In the genomic region with DNA sequence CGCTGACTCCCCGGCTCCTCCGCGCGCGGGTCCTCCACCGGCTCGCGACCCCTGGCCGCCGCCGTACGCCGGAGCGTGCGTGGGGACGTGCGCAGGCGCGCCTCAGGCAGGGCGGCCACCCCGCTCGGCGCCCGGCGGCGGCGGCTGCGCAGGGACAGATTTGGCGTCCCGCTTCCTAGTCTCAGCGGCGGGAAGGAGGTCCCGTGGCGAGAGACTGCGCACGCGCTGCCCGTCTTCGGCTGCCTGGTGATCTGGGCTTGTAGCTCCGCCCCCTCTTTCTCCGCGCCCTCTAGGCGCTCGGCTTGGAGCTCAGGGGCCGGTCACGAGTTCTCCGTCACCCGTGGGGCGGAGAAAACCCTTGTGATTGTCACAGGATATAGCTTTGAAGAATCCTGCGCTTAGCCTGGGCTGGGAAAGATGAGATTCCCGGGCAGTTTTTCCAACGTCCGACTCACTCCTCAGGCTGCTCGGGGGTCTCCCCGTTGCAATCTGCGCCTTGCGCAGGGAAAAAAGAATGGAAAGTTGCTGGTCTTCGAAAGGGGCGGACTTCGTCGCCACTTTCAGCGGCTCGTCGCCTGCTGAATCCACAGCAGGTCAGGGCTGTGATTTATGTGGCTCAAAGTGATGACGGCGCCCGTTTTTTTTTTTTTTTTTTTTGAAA, we compare ENCODE assay signal across 8 cellular contexts. TPM values are rescaled to one million over a fixed set of nuclear protein-coding genes. Genes with fewer than 3 reads are reported as not detected.
DNase-seq lines count a peak whose midpoint lies in the region; ATAC-seq and TF ChIP-seq lines count a peak whose summit lies in the region.

A gene with protein sequence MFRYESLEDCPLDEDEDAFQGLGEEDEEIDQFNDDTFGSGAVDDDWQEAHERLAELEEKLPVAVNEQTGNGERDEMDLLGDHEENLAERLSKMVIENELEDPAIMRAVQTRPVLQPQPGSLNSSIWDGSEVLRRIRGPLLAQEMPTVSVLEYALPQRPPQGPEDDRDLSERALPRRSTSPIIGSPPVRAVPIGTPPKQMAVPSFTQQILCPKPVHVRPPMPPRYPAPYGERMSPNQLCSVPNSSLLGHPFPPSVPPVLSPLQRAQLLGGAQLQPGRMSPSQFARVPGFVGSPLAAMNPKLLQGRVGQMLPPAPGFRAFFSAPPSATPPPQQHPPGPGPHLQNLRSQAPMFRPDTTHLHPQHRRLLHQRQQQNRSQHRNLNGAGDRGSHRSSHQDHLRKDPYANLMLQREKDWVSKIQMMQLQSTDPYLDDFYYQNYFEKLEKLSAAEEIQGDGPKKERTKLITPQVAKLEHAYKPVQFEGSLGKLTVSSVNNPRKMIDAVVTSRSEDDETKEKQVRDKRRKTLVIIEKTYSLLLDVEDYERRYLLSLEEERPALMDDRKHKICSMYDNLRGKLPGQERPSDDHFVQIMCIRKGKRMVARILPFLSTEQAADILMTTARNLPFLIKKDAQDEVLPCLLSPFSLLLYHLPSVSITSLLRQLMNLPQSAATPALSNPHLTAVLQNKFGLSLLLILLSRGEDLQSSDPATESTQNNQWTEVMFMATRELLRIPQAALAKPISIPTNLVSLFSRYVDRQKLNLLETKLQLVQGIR (minus strand): TSS at position 88 of the 661 bp plus-strand sequence. CDS start 142 bp downstream, outside the sequence.

- 0% methylated on average over 39 to 68 of the region's 68 CpGs for WGBS in esophagus, 2 donors

- no peaks in the 10 kb centered on the region for H3K9me3 Mint-ChIP-seq in activated T-cell treated with anti-CD3 and anti-CD28 coated beads, Interleukin-2, amount 50 U/mL, for 4 hours

- H3K36me3 ChIP-seq in Panc1 (ENCODE audit: control insufficient read depth, insufficient read depth, low read length) = peaks cover 30% of the 10 kb centered on the region
- peaks cover 0 to 5% of the 10 kb centered on the region in 2 donors for H3K36me3 ChIP-seq in esophagus (ENCODE audit: control insufficient read depth in 2 of 2, insufficient read depth in 2 of 2, low read length in 1 of 2)
- peaks cover 4% of the 10 kb centered on the region for H3K36me3 ChIP-seq in mucosa of stomach (ENCODE audit: control insufficient read depth, insufficient read depth, low read length)

- POLR2A ChIA-PET in Panc1 (lab: Charles Lee) = interaction anchor here (0.6 to 1.1 kb wide), 7 partner anchors 15 to 122 kb away, joined by 3 to 16 read pairs (median 3); no protein-coding TSS in a partner anchor

- H3K4me3 Mint-ChIP-seq in activated T-cell treated with anti-CD3 and anti-CD28 coated beads, Interleukin-2, amount 50 U/mL, for 4 hours = peak within 1 kb of the TSS; percentile 92

- peak within 1 kb of the TSS; percentile 90 for H3K9ac ChIP-seq in mucosa of stomach (ENCODE audit: low read length)

- H3K4me3 ChIP-seq in Panc1 (ENCODE audit: low read depth in 2 of 2, low read length in 2 of 2) (peak within 1 kb of the TSS; percentile 88 to 96), esophagus (ENCODE audit: low read depth in 1 of 2, low read length in 2 of 2) (peak within 1 kb of the TSS; percentile 78 to 93), mucosa of stomach (ENCODE audit: low read length) (peak within 1 kb of the TSS; percentile 93)

- no peaks in the 10 kb centered on the region for H3K9me3 ChIP-seq in Panc1 (ENCODE audit: control insufficient read depth, insufficient read depth, low read depth, low read length)
- H3K9me3 ChIP-seq in esophagus (ENCODE audit: control insufficient read depth in 2 of 2, insufficient read depth in 1 of 2, low read depth in 1 of 2, low read length in 1 of 2) = no peaks in the 10 kb centered on the region
- H3K9me3 ChIP-seq in mucosa of stomach (ENCODE audit: control insufficient read depth, low read length) = no peaks in the 10 kb centered on the region

- H3K4me1 Mint-ChIP-seq in activated T-cell treated with anti-CD3 and anti-CD28 coated beads, Interleukin-2, amount 50 U/mL, for 4 hours (ENCODE audit: low read depth) = peaks cover 37% of the 10 kb centered on the region

- H3K36me3 Mint-ChIP-seq in activated T-cell treated with anti-CD3 and anti-CD28 coated beads, Interleukin-2, amount 50 U/mL, for 4 hours (ENCODE audit: insufficient read depth) = peaks cover 9% of the 10 kb centered on the region

- in situ Hi-C loops in Panc1 (cut with HindIII; ENCODE audit: low pct_unique_long_range_greater_than_20kb, low sequenced_read_pairs) = no loop called here

- H3K27ac ChIP-seq in Panc1 (ENCODE audit: low read length) = peak within 1 kb of the TSS; percentile 98
- peak within 1 kb of the TSS; percentile 99 to 100 for H3K27ac ChIP-seq in esophagus (ENCODE audit: low read depth in 2 of 2, low read length in 1 of 2)

- CTCF ChIA-PET in Panc1 (lab: Charles Lee) = interaction anchor here (0.5 to 0.7 kb wide), 3 partner anchors 27 to 114 kb away, joined by 3 to 8 read pairs (median 5); no protein-coding TSS in a partner anchor

- peak; percentile 97 for DNase-seq in DMS53 (lab: John Stamatoyannopoulos, UW)
- peak; percentile 99 for DNase-seq in KG1 (lab: John Stamatoyannopoulos, UW)
- peak; percentile 92 for DNase-seq in Panc1 (ENCODE audit: low read depth, low spot score)
- peak; percentile 98 for DNase-seq in activated T-cell treated with anti-CD3 and anti-CD28 coated beads, Interleukin-2, amount 50 U/mL, for 4 hours
- DNase-seq in stimulated activated CD8-positive, alpha-beta memory T cell treated with anti-CD3 and anti-CD28 coated beads, Interleukin-7, amount 100 ng/mL, for 1 hour (ENCODE audit: low read depth in 2 of 2) = peak; percentile 95 to 97

- peak; percentile 94 for ATAC-seq in GM21723 (IDR thresholded peaks at IDR 0.05; ENCODE audit: unreplicated experiment)
- ATAC-seq in Panc1 = peak; percentile 95
- peak; percentile 89 to 91 for ATAC-seq in activated T-cell treated with anti-CD3 and anti-CD28 coated beads, Interleukin-2, amount 50 U/mL, for 4 hours

- H3K27me3 Mint-ChIP-seq in activated T-cell treated with anti-CD3 and anti-CD28 coated beads, Interleukin-2, amount 50 U/mL, for 4 hours (ENCODE audit: low read depth) = no peaks in the 10 kb centered on the region

- no peak for TF ChIP-seq CTCF in Panc1 (IDR thresholded peaks at IDR 0.05)

- H3K4me1 ChIP-seq in Panc1 (ENCODE audit: control insufficient read depth, insufficient read depth, low read length) = peaks cover 20% of the 10 kb centered on the region
- H3K4me1 ChIP-seq in esophagus (ENCODE audit: control insufficient read depth in 2 of 2, insufficient read depth in 2 of 2, low read length in 1 of 2) = no peaks in the 10 kb centered on the region
- H3K4me1 ChIP-seq in mucosa of stomach (ENCODE audit: control insufficient read depth, insufficient read depth, low read length) = peaks cover 18% of the 10 kb centered on the region

- no peaks in the 10 kb centered on the region for H3K27me3 ChIP-seq in Panc1 (ENCODE audit: control insufficient read depth, insufficient read depth, low read length)
- no peaks in the 10 kb centered on the region for H3K27me3 ChIP-seq in esophagus (ENCODE audit: control insufficient read depth in 1 of 2, insufficient read depth in 2 of 2, low read length in 2 of 2)
- no peaks in the 10 kb centered on the region for H3K27me3 ChIP-seq in mucosa of stomach (ENCODE audit: control insufficient read depth, insufficient read depth, low read length)

- intact Hi-C loops in Panc1 (cut with micrococcal nuclease; ENCODE audit: unreplicated experiment) = loop anchor here (5.0 to 10.0 kb wide), 3 partner anchors 37 to 136 kb away; no protein-coding TSS in a partner anchor

- no TSS peak for BruUV-seq in Panc1 (replicated peaks; lab: Mats Ljungman, UMichigan)

RNA-seq across cellular contexts. Expression of the gene that starts here (rescaled TPM):
- total RNA-seq in Panc1 (2021; ENCODE audit: unreplicated experiment) = 57.0 TPM
- polyA plus RNA-seq in Panc1 (2012; ENCODE audit: insufficient read length) = 29.2 TPM
- total RNA-seq in activated T-cell treated with anti-CD3 and anti-CD28 coated beads, Interleukin-2, amount 50 U/mL, for 4 hours = 10 to 100 TPM; 51.3 to 56.2 (median 52.1) TPM
- polyA plus RNA-seq in esophagus = 10 to 100 TPM in 1 of 2 donors, 1 to 10 TPM in 1; 7.3 to 12.6 TPM

Comparison
In these comparisons a context has a peak if more than half of its experiments do, and no peak if none do; other contexts are left out.
1. Peak in every context shown above with its lines: DNase-seq, ATAC-seq, H3K4me3 ChIP-seq and H3K27ac ChIP-seq.